8 cellular contexts compared by ENCODE assay signal in the genomic region with DNA sequence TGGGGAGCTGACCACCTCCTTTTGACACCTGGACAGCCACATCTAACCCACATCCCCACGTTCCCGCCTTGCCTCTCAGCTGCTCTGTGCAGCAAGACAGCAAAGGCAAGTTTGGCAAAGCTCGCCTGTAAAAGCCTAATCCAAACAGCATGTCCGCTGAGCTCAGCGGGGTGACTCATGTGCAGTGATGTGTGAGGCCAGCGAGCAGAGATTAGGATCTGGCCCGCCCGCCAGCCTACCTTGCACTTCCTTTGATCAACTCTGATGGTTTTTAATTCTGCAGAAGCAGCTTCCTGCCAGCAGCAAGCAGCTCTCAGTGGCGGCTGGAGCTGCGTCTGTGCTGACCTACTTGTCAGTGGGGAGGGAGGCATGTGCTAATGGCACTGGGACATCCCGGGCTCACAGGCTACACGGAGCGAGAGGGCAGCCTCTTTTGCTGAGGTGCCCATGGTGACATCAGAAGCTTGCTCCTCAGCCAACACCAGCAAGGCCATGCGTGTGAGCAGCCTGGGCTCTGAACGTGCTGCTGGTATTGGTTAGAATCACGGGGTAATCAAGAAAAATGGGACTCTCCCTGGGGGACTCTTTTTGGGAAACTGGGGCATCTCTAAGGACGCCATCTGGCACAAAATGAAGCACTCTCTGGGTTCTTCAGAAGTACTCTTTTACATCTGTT. TPM values are rescaled to one million over a fixed set of nuclear protein-coding genes. Genes with fewer than 3 reads are reported as not detected.
A peak's percentile ranks its signal among the peaks of the same experiment; 100 is the strongest.
DNase-seq lines count a peak whose midpoint lies in the region; ATAC-seq, FAIRE-seq and TF ChIP-seq lines count a peak whose summit lies in the region.

No MANE protein-coding gene starts in this region.

- peaks cover 79% of the 10 kb centered on the region for H3K4me1 Mint-ChIP-seq in activated naive CD8-positive, alpha-beta T cell treated with anti-CD3 and anti-CD28 coated beads, Interleukin-2, amount 50 U/mL, for 24 hours

- peaks cover 0 to 9% (median 0%) of the 10 kb centered on the region in 7 donors for H3K27me3 ChIP-seq in heart right ventricle

- TF ChIP-seq CTCF in heart right ventricle (IDR thresholded peaks at IDR 0.05), result no peak

- peak overlapping the region in 7 of 10 donors; percentile 13 to 29 (median 20) for H3K4me3 ChIP-seq in heart right ventricle

- FAIRE-seq in urothelium cell line (lab: Jason Lieb, UNC), result peak; percentile 68

- H3K27ac ChIP-seq in heart right ventricle, result peak overlapping the region in 7 of 10 donors; percentile 53 to 88 (median 65)

- peaks cover 5 to 81% (median 46%) of the 10 kb centered on the region in 9 donors for H3K4me1 ChIP-seq in heart right ventricle

- no peaks in the 10 kb centered on the region for H3K36me3 ChIP-seq in heart right ventricle

- no peaks in the 10 kb centered on the region for H3K27me3 Mint-ChIP-seq in activated naive CD8-positive, alpha-beta T cell treated with anti-CD3 and anti-CD28 coated beads, Interleukin-2, amount 50 U/mL, for 24 hours

- H3K9me3 Mint-ChIP-seq in activated naive CD8-positive, alpha-beta T cell treated with anti-CD3 and anti-CD28 coated beads, Interleukin-2, amount 50 U/mL, for 24 hours, result no peaks in the 10 kb centered on the region

- H3K36me3 Mint-ChIP-seq in activated naive CD8-positive, alpha-beta T cell treated with anti-CD3 and anti-CD28 coated beads, Interleukin-2, amount 50 U/mL, for 24 hours (ENCODE audit: low read depth), result no peaks in the 10 kb centered on the region

- peak; percentile 85 for DNase-seq in GF-D8 (lab: John Stamatoyannopoulos, UW)
- DNase-seq in HCEC 1CT, result peak; percentile 94
- peak; percentile 98 for DNase-seq in M059J (ENCODE audit: low read depth)
- peak; percentile 89 for DNase-seq in T follicular helper cell (ENCODE audit: low read depth)
- DNase-seq in activated naive CD8-positive, alpha-beta T cell treated with anti-CD3 and anti-CD28 coated beads, Interleukin-2, amount 50 U/mL, for 24 hours, result peak; percentile 82
- peak; percentile 71 to 83 for DNase-seq in heart right ventricle
- DNase-seq in putamen (ENCODE audit: low spot score), result peak; percentile 36
- peak; percentile 93 for DNase-seq in urothelium cell line (ENCODE audit: low spot score)

- intact Hi-C loops in heart right ventricle (cut with DNase I), result loop anchor here in 3 of 10 donors (2.0 to 10.0 kb wide), 3 partner anchors 30 to 62 kb away; no protein-coding TSS in a partner anchor

- no peaks in the 10 kb centered on the region for H3K9me3 ChIP-seq in heart right ventricle

- H3K4me3 Mint-ChIP-seq in activated naive CD8-positive, alpha-beta T cell treated with anti-CD3 and anti-CD28 coated beads, Interleukin-2, amount 50 U/mL, for 24 hours, result peak overlapping the region; percentile 72

- ATAC-seq in activated naive CD8-positive, alpha-beta T cell treated with anti-CD3 and anti-CD28 coated beads, Interleukin-2, amount 50 U/mL, for 24 hours, result peak; percentile 96
- peak; percentile 87 to 96 (median 92) for ATAC-seq in heart right ventricle

- peak overlapping the region; percentile 78 for H3K27ac Mint-ChIP-seq in activated naive CD8-positive, alpha-beta T cell treated with anti-CD3 and anti-CD28 coated beads, Interleukin-2, amount 50 U/mL, for 24 hours

- WGBS in heart right ventricle, 2 donors, result 11 to 21% methylated on average over 17 of the region's 17 CpGs

RNA-seq across cellular contexts. Expression of gene EML4, which starts 36.0 kb away (rescaled TPM):
- 27.5 and 36.7 TPM in 2 replicates for total RNA-seq in M059J (2014; rRNA removed; shearing (Covaris generic))
- total RNA-seq in heart right ventricle, result 10 to 100 TPM in 1 of 10 donors, 1 to 10 TPM in 9; 4.5 to 17.2 (median 5.9) TPM
- 1 to 10 TPM; 2.9 to 5.0 TPM for polyA plus RNA-seq in heart right ventricle

Comparison
In these comparisons a context has a peak if more than half of its experiments do, and no peak if none do; other contexts are left out.
1. Peak in every context shown above with its lines: DNase-seq, ATAC-seq, H3K4me3 ChIP-seq and H3K27ac ChIP-seq.
2. DNase-seq: peak in every context shown above with its lines; median percentile 98 in M059J; 94 in HCEC 1CT; 93 in urothelium cell line; 89 in T follicular helper cell; 85 in GF-D8; 82 in activated naive CD8-positive, alpha-beta T cell treated with anti-CD3 and anti-CD28 coated beads, Interleukin-2, amount 50 U/mL, for 24 hours; 77 in heart right ventricle; 36 in putamen.